In the genomic region with DNA sequence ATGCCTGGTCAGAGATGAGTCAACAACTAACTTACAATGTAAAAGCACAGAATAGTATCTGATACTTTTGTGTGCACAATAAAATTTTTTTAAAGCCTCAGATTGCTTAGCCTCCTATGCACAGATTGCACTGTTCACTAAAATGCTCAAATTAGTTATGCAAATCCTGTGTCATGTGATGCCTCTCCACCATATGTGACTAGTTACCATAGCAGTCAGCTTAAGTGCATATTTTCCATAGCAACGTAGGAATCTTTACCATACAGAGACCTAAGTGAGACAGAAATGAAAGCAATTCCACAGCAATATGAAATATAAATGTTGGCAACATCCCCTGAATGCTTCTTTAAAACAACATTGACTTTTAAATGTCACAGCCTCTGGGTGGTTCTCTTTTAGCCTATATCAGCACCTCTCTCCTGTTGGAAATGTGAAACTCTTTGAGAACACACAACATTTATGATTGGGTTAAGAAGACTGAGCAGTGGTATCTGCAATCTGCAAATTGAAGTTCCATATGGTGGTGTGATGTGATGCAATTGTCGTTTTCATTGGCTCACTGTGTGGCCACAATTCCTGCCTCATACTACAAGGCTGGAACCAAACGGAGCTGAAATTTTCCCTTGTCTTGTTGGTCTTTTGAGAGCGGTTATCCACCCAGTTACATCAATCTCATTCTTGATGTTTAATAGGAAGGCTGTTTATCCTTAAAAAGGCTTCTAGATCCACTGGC, we compare ENCODE assay signal across 27 cellular contexts.
DNase-seq lines count a peak whose midpoint lies in the region; ATAC-seq and TF ChIP-seq lines count a peak whose summit lies in the region.
"Had no signal": no experiment of that assay in that cellular context is flagged by ENCODE, and none has a peak within 500 bp of the region (broad histone marks: within the 10 kb centered on the region; RNA-seq: fewer than 3 reads in every experiment).

No MANE protein-coding gene starts in this region.

- H3K27me3 Mint-ChIP-seq in activated naive CD8-positive, alpha-beta T cell treated with anti-CD3 and anti-CD28 coated beads, Interleukin-2, amount 50 U/mL, for 24 hours = no peaks in the 10 kb centered on the region
- H3K27me3 Mint-ChIP-seq: activated CD4-positive, alpha-beta memory T cell treated with anti-CD3 and anti-CD28 coated beads, Interleukin-2, amount 10 ng/mL, durations not matched to agents 7 days and 5 days; CD4-positive, alpha-beta memory T cell; dendritic cell treated with granulocyte-macrophage colony-stimulating factor and Interleukin-4, amounts not matched to agents 40 ng/mL and 50 ng/mL, for 4 days; naive thymus-derived CD4-positive, alpha-beta T cell; T-cell had no signal

- H3K4me3 Mint-ChIP-seq in activated naive CD8-positive, alpha-beta T cell treated with anti-CD3 and anti-CD28 coated beads, Interleukin-2, amount 50 U/mL, for 24 hours = no peak overlapping the region
- H3K4me3 Mint-ChIP-seq: activated CD4-positive, alpha-beta memory T cell treated with anti-CD3 and anti-CD28 coated beads, Interleukin-2, amount 10 ng/mL, durations not matched to agents 7 days and 5 days; CD4-positive, alpha-beta memory T cell; dendritic cell treated with granulocyte-macrophage colony-stimulating factor and Interleukin-4, amounts not matched to agents 40 ng/mL and 50 ng/mL, for 4 days; naive thymus-derived CD4-positive, alpha-beta T cell; T-cell had no signal

- ATAC-seq in activated naive CD8-positive, alpha-beta T cell treated with anti-CD3 and anti-CD28 coated beads, Interleukin-2, amount 50 U/mL, for 24 hours = no peak
- ATAC-seq: heart left ventricle; left cardiac atrium; naive thymus-derived CD4-positive, alpha-beta T cell; T-cell had no signal

- DNase-seq in DMS53 (lab: John Stamatoyannopoulos, UW) = peak; percentile 58
- DNase-seq in DMS53 treated with DMSO at 0.1 percent for 48 hours (lab: John Stamatoyannopoulos, UW; ENCODE audit: unreplicated experiment) = no peak
- DNase-seq in amniotic stem cell (lab: John Stamatoyannopoulos, UW) = peak; percentile 32
- peak; percentile 62 for DNase-seq in fibroblast of peridontal ligament (ENCODE audit: extremely low read depth)
- DNase-seq in retinal pigment epithelial cell (ENCODE audit: low read depth) = peak; percentile 37
- DNase-seq in coronary artery (ENCODE audit: low spot score) = no peak
- no peak for DNase-seq in NCI-H2227 (lab: John Stamatoyannopoulos, UW; ENCODE audit: unreplicated experiment)
- no peak for DNase-seq in activated naive CD8-positive, alpha-beta T cell treated with anti-CD3 and anti-CD28 coated beads, Interleukin-2, amount 50 U/mL, for 24 hours
- DNase-seq: activated CD4-positive, alpha-beta memory T cell treated with anti-CD3 and anti-CD28 coated beads, Interleukin-2, amount 10 ng/mL, durations not matched to agents 7 days and 5 days; activated effector memory CD4-positive, alpha-beta T cell treated with Interleukin-2 at 50 U/mL for 16 hours; CD4-positive, alpha-beta memory T cell; DMS153; heart left ventricle; KBM-7; left cardiac atrium; mesendoderm; naive thymus-derived CD4-positive, alpha-beta T cell; NCI-H146; NCI-H748 treated with DMSO at 0.1 percent for 48 hours; occipital lobe; SHP77; stimulated activated CD8-positive, alpha-beta memory T cell treated with anti-CD3 and anti-CD28 coated beads, Interleukin-4, amount 100 ng/mL, for 48 hours; T-cell; upper lobe of left lung had no signal

- no peak overlapping the region for H3K27ac ChIP-seq in coronary artery
- H3K27ac ChIP-seq: 22Rv1, breast epithelium, heart left ventricle, upper lobe of left lung had no signal

- TF ChIP-seq CTCF in retinal pigment epithelial cell (conservative IDR thresholded peaks at IDR 0.05; ENCODE audit: low read depth, low read length) (no peak), coronary artery (IDR thresholded peaks at IDR 0.05) (no peak)

- H3K27ac Mint-ChIP-seq in activated naive CD8-positive, alpha-beta T cell treated with anti-CD3 and anti-CD28 coated beads, Interleukin-2, amount 50 U/mL, for 24 hours = no peak overlapping the region
- H3K27ac Mint-ChIP-seq: activated CD4-positive, alpha-beta memory T cell treated with anti-CD3 and anti-CD28 coated beads, Interleukin-2, amount 10 ng/mL, durations not matched to agents 7 days and 5 days; CD4-positive, alpha-beta memory T cell; dendritic cell treated with granulocyte-macrophage colony-stimulating factor and Interleukin-4, amounts not matched to agents 40 ng/mL and 50 ng/mL, for 4 days; naive thymus-derived CD4-positive, alpha-beta T cell; T-cell had no signal

- H3K36me3 Mint-ChIP-seq in activated naive CD8-positive, alpha-beta T cell treated with anti-CD3 and anti-CD28 coated beads, Interleukin-2, amount 50 U/mL, for 24 hours (ENCODE audit: low read depth) = no peaks in the 10 kb centered on the region
- H3K36me3 Mint-ChIP-seq: CD4-positive, alpha-beta memory T cell; naive thymus-derived CD4-positive, alpha-beta T cell; T-cell had no signal

- H3K4me1 Mint-ChIP-seq in activated naive CD8-positive, alpha-beta T cell treated with anti-CD3 and anti-CD28 coated beads, Interleukin-2, amount 50 U/mL, for 24 hours = no peaks in the 10 kb centered on the region
- H3K4me1 Mint-ChIP-seq: activated CD4-positive, alpha-beta memory T cell treated with anti-CD3 and anti-CD28 coated beads, Interleukin-2, amount 10 ng/mL, durations not matched to agents 7 days and 5 days; CD4-positive, alpha-beta memory T cell; naive thymus-derived CD4-positive, alpha-beta T cell; T-cell had no signal

- H3K9me3 Mint-ChIP-seq in activated naive CD8-positive, alpha-beta T cell treated with anti-CD3 and anti-CD28 coated beads, Interleukin-2, amount 50 U/mL, for 24 hours = peaks cover 8% of the 10 kb centered on the region
- H3K9me3 Mint-ChIP-seq: dendritic cell treated with granulocyte-macrophage colony-stimulating factor and Interleukin-4, amounts not matched to agents 40 ng/mL and 50 ng/mL, for 4 days had no signal

- H3K4me3 ChIP-seq in retinal pigment epithelial cell (ENCODE audit: low read length) = no peak overlapping the region
- H3K4me3 ChIP-seq in coronary artery = no peak overlapping the region
- H3K4me3 ChIP-seq: breast epithelium, heart left ventricle, upper lobe of left lung had no signal

Comparison
In these comparisons a context has a peak if more than half of its experiments do, and no peak if none do; other contexts are left out.
1. DNase-seq: peak in DMS53 (single experiment), amniotic stem cell (single experiment), fibroblast of peridontal ligament (single experiment) and retinal pigment epithelial cell (single experiment); none in DMS53 treated with DMSO at 0.1 percent for 48 hours (single experiment), coronary artery (single experiment), NCI-H2227 (single experiment) and activated naive CD8-positive, alpha-beta T cell treated with anti-CD3 and anti-CD28 coated beads, Interleukin-2, amount 50 U/mL, for 24 hours (single experiment).